8 cellular contexts compared by ENCODE assay signal in genomic region chr20:49846206-49846807, GRCh38. TPM values are rescaled to one million over a fixed set of nuclear protein-coding genes. Genes with fewer than 3 reads are reported as not detected.
DNase-seq lines count a peak whose midpoint lies in the region; ATAC-seq and TF ChIP-seq lines count a peak whose summit lies in the region.

No MANE protein-coding gene starts in this region.

- ATAC-seq in CD8-positive, alpha-beta T cell, result peak; percentile 73
- ATAC-seq in GM18861 (IDR thresholded peaks at IDR 0.05; ENCODE audit: unreplicated experiment), result no peak

- no peak for TF ChIP-seq EP300 in ovary (IDR thresholded peaks at IDR 0.05)

- H3K27ac Mint-ChIP-seq in CD8-positive, alpha-beta T cell, result no peak overlapping the region

- peak; percentile 81 for TF ChIP-seq CTCF in CD8-positive, alpha-beta T cell (IDR thresholded peaks at IDR 0.05)
- TF ChIP-seq CTCF in fibroblast of villous mesenchyme (IDR thresholded peaks at IDR 0.05; ENCODE audit: insufficient read depth, low read depth, low read length) (peak; percentile 62), ovary (IDR thresholded peaks at IDR 0.05) (peak; percentile 14 to 60 (median 58))

- H3K27me3 ChIP-seq in CD8-positive, alpha-beta T cell (ENCODE audit: insufficient read depth, low read length), result no peaks in the 10 kb centered on the region
- H3K27me3 ChIP-seq in ovary, result no peaks in the 10 kb centered on the region

- H3K27me3 Mint-ChIP-seq in CD8-positive, alpha-beta T cell (ENCODE audit: low read depth), result no peaks in the 10 kb centered on the region

- POLR2A ChIA-PET in CD8-positive, alpha-beta T cell (lab: Charles Lee), result no interaction called here
- POLR2A ChIA-PET in HEK293T (lab: Yijun Ruan, JAX), result no interaction called here

- H3K4me3 ChIP-seq in CD8-positive, alpha-beta T cell (ENCODE audit: low read depth, low read length), result no peak overlapping the region
- no peak overlapping the region for H3K4me3 ChIP-seq in fibroblast of villous mesenchyme (ENCODE audit: low read depth, low read length)
- H3K4me3 ChIP-seq in ovary, result no peak overlapping the region

- H3K9me3 ChIP-seq in CD8-positive, alpha-beta T cell (ENCODE audit: low read length), result no peaks in the 10 kb centered on the region
- no peaks in the 10 kb centered on the region for H3K9me3 ChIP-seq in ovary

- 52 to 59% (median 55%) methylated on average over 6 of the region's 6 CpGs for WGBS in ovary, 3 donors

- H3K9me3 Mint-ChIP-seq in CD8-positive, alpha-beta T cell, result no peaks in the 10 kb centered on the region

- CTCF ChIA-PET in CD8-positive, alpha-beta T cell (lab: Charles Lee), result interaction anchor here (0.6 to 13.0 kb wide), 39 partner anchors 9 to 344 kb away, joined by 3 to 152 read pairs (median 4); partner anchors contain the start of gene RNF114
- CTCF ChIA-PET in HEK293T (lab: Yijun Ruan, JAX), result interaction anchor here (0.6 to 2.3 kb wide), 6 partner anchors 101 to 305 kb away, joined by 3 to 9 read pairs (median 4); no protein-coding TSS in a partner anchor

- peak in 5 of 7 experiments; percentile 33 to 59 (median 47) for DNase-seq in CD8-positive, alpha-beta T cell
- DNase-seq in HEK293T (ENCODE audit: extremely low spot score) (peak; percentile 59), NCI-H82 (lab: John Stamatoyannopoulos, UW) (peak; percentile 82), fibroblast of villous mesenchyme (ENCODE audit: low read depth) (peak; percentile 70), ovary (peak in 3 of 5 donors; percentile 43 to 62 (median 43)), 8988T (no peak)
- DNase-seq in activated CD8-positive, alpha-beta memory T cell treated with anti-CD3 and anti-CD28 coated beads, Interleukin-2, amount 50 U/mL, for 4 hours, result peak; percentile 48

- H3K4me1 Mint-ChIP-seq in CD8-positive, alpha-beta T cell (ENCODE audit: low read depth), result peaks cover 9% of the 10 kb centered on the region

- intact Hi-C loops in CD8-positive, alpha-beta T cell (cut with DNase I, micrococcal nuclease), result loop anchor here (1.0 to 10.0 kb wide), 4 partner anchors 235 to 512 kb away; no protein-coding TSS in a partner anchor
- intact Hi-C loops in ovary (cut with DNase I), result loop anchor here in 3 of 4 donors (1.0 to 10.0 kb wide), 3 partner anchors 234 to 302 kb away; no protein-coding TSS in a partner anchor

- H3K4me3 Mint-ChIP-seq in CD8-positive, alpha-beta T cell, result no peak overlapping the region

- no peak for TF ChIP-seq POLR2A in ovary (IDR thresholded peaks at IDR 0.05)

- peaks cover 34% of the 10 kb centered on the region for H3K36me3 ChIP-seq in CD8-positive, alpha-beta T cell (ENCODE audit: insufficient read depth, low read length)
- no peaks in the 10 kb centered on the region for H3K36me3 ChIP-seq in ovary

- H3K36me3 Mint-ChIP-seq in CD8-positive, alpha-beta T cell, result peaks cover 54% of the 10 kb centered on the region

- no peaks in the 10 kb centered on the region for H3K4me1 ChIP-seq in CD8-positive, alpha-beta T cell (ENCODE audit: insufficient read depth, low read length)
- H3K4me1 ChIP-seq in ovary (ENCODE audit: insufficient read depth), result no peaks in the 10 kb centered on the region

- no peak overlapping the region for H3K27ac ChIP-seq in CD8-positive, alpha-beta T cell (ENCODE audit: low read depth, low read length)
- H3K27ac ChIP-seq in ovary, result no peak overlapping the region

TF ChIP-seq in HEK293T, 16 proteins besides CTCF, POLR2A, EP300 and RAD21:
- TF ChIP-seq ZNF384 (IDR thresholded peaks at IDR 0.05), result no peak
- no peak for TF ChIP-seq SUZ12 (IDR thresholded peaks at IDR 0.05)
- no peak for TF ChIP-seq BHLHE40 (IDR thresholded peaks at IDR 0.05; ENCODE audit: borderline replicate concordance)
- TF ChIP-seq TARDBP (IDR thresholded peaks at IDR 0.05), result no peak
- no peak for TF ChIP-seq ELF4 (IDR thresholded peaks at IDR 0.05)
- no peak for TF ChIP-seq NFRKB (IDR thresholded peaks at IDR 0.05)
- TF ChIP-seq FOXM1 (IDR thresholded peaks at IDR 0.05; ENCODE audit: borderline replicate concordance), result no peak
- no peak for TF ChIP-seq CTBP1 (IDR thresholded peaks at IDR 0.05; ENCODE audit: borderline replicate concordance)
- no peak for TF ChIP-seq HDGF (IDR thresholded peaks at IDR 0.05; ENCODE audit: borderline replicate concordance)
- no peak for TF ChIP-seq FOXK2 (IDR thresholded peaks at IDR 0.05)
- no peak for TF ChIP-seq FOXA1 (IDR thresholded peaks at IDR 0.05)

RNA-seq across cellular contexts. Expression of gene SLC9A8, which starts 33.7 kb away (rescaled TPM):
- total RNA-seq in CD8-positive, alpha-beta T cell, result 10 to 100 TPM; 30.7 to 32.9 TPM
- total RNA-seq in fibroblast of villous mesenchyme (6.8 and 7.3 TPM in 2 replicates), ovary (10 to 100 TPM in 1 of 7 donors, 1 to 10 TPM in 6; 3.9 to 11.4 (median 7.8) TPM)
- 1 to 10 TPM; 5.4 to 5.7 TPM for polyA plus RNA-seq in ovary
